26 cellular contexts compared by ENCODE assay signal in the genomic region with DNA sequence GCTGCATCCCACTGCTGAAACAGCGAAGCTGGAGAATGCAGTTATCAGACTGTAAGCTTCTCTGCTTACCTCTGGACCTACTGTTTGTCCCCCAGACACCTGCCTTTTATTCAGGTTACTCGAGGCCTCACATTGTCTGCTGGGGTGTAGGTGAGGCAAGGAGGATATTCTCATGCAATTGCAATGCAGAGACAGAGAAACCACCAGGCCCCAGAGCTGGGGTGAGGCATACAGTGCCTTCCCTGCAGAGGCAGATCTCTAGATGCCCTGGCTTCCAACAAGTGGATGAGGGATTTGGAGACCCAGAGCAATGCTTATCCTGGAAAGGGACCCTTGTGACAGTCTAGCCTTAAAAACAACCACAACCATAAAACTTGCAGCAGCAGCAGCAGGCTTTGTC.
"Had no signal": no experiment of that assay in that cellular context is flagged by ENCODE, and none has a peak within 500 bp of the region (broad histone marks: within the 10 kb centered on the region; RNA-seq: fewer than 3 reads in every experiment).

No MANE protein-coding gene starts in this region.

- H3K27ac Mint-ChIP-seq: memory B cell; naive thymus-derived CD4-positive, alpha-beta T cell; neural progenitor cell; type B pancreatic cell had no signal

- H3K36me3 Mint-ChIP-seq: memory B cell had no signal

- DNase-seq: effector memory CD8-positive, alpha-beta T cell; gastrocnemius medialis; heart left ventricle; kidney; mucosa of descending colon; naive thymus-derived CD4-positive, alpha-beta T cell; stimulated activated CD4-positive, alpha-beta T cell treated with anti-CD3 and anti-CD28 coated beads, Interleukin-12 subunit alpha, Interleukin-12 subunit beta, amount 100 ng/mL, for 4 hours; stimulated activated CD4-positive, alpha-beta T cell treated with anti-CD3 and anti-CD28 coated beads, Interleukin-1b, Interleukin-23, amount 100 ng/mL, for 48 hours; stimulated activated CD4-positive, alpha-beta T cell treated with anti-CD3 and anti-CD28 coated beads, Interleukin-4, amount 100 ng/mL, for 1 hour; stimulated activated CD8-positive, alpha-beta memory T cell treated with anti-CD3 and anti-CD28 coated beads, Interleukin-4, amount 100 ng/mL, for 48 hours; stimulated activated naive CD4-positive, alpha-beta T cell treated with Interleukin-2 at 50 U/mL for 16 hours; substantia nigra; testis; tibial artery had no signal

- H3K36me3 ChIP-seq: gastrocnemius medialis, neural progenitor cell, prostate gland had no signal

- ATAC-seq: effector memory CD8-positive, alpha-beta T cell; gastrocnemius medialis; heart left ventricle; left lobe of liver; mucosa of descending colon; naive thymus-derived CD4-positive, alpha-beta T cell; sciatic nerve had no signal

- H3K9ac ChIP-seq: neural progenitor cell had no signal

- H3K27ac ChIP-seq: coronary artery, gastrocnemius medialis, heart left ventricle, hepatocyte, neural progenitor cell, prostate gland, right atrium auricular region, testis, tibial artery had no signal

- H3K4me3 Mint-ChIP-seq: effector memory CD8-positive, alpha-beta T cell; memory B cell; naive thymus-derived CD4-positive, alpha-beta T cell; nephron; neural progenitor cell; type B pancreatic cell had no signal

- H3K9me3 Mint-ChIP-seq: effector memory CD8-positive, alpha-beta T cell; memory B cell; nephron; neural progenitor cell; type B pancreatic cell had no signal

- H3K79me2 ChIP-seq: hepatocyte had no signal

- H3K4me2 ChIP-seq: hepatocyte, neural progenitor cell, smooth muscle cell had no signal

- H3K4me3 ChIP-seq: coronary artery, gastrocnemius medialis, heart left ventricle, hepatocyte, lung, mucosa of descending colon, neural progenitor cell, prostate gland, right atrium auricular region, smooth muscle cell, testis, tibial artery had no signal

- H3K27me3 Mint-ChIP-seq: effector memory CD8-positive, alpha-beta T cell; memory B cell; naive thymus-derived CD4-positive, alpha-beta T cell; type B pancreatic cell had no signal

- H3K4me1 ChIP-seq: gastrocnemius medialis, neural progenitor cell, prostate gland, right atrium auricular region, testis, tibial artery had no signal

- H3K9me3 ChIP-seq: gastrocnemius medialis, heart left ventricle, mucosa of descending colon, prostate gland, right atrium auricular region, testis, tibial artery had no signal

- H3K4me1 Mint-ChIP-seq: memory B cell had no signal

- H3K27me3 ChIP-seq: gastrocnemius medialis, heart left ventricle, hepatocyte, neural progenitor cell, right atrium auricular region, testis, tibial artery had no signal

- H2AFZ ChIP-seq: hepatocyte, neural progenitor cell had no signal
